ENCODE assay signal across 8 cellular contexts in genomic region chr16:31507929-31508705, GRCh38. TPM values are rescaled to one million over a fixed set of nuclear protein-coding genes. Genes with fewer than 3 reads are reported as not detected.
DNase-seq lines count a peak whose midpoint lies in the region; ATAC-seq, FAIRE-seq and TF ChIP-seq lines count a peak whose summit lies in the region.

TSS of gene RUSF1 (minus strand) at chr16:31508391. CDS start at chr16:31508373, 18 bp downstream.

- H3K4me1 Mint-ChIP-seq in central memory CD8-positive, alpha-beta T cell = peaks cover 42% of the 10 kb centered on the region

- DNase-seq in AG08395 (ENCODE audit: low spot score) (peak; percentile 89), NCI-H2227 (lab: John Stamatoyannopoulos, UW; ENCODE audit: unreplicated experiment) (peak; percentile 94), kidney (peak; percentile 97)
- DNase-seq in central memory CD8-positive, alpha-beta T cell (ENCODE audit: low spot score in 2 of 2) = peak; percentile 57 to 59
- DNase-seq in stimulated activated CD4-positive, alpha-beta T cell treated with anti-CD3 and anti-CD28 coated beads, Interleukin-15, amount 100 ng/mL, for 1 hour (ENCODE audit: low read depth in 1 of 2, low spot score in 1 of 2) = peak; percentile 62 to 74

- ATAC-seq in GM18870 (IDR thresholded peaks at IDR 0.05; ENCODE audit: unreplicated experiment) = peak; percentile 62
- peak; percentile 92 for ATAC-seq in HG03108 (IDR thresholded peaks at IDR 0.05; ENCODE audit: unreplicated experiment)
- peak; percentile 88 for ATAC-seq in activated CD4-positive, CD25-positive, alpha-beta regulatory T cell treated with anti-CD3 and anti-CD28 coated beads, Interleukin-2, amount 50 U/mL, for 24 hours
- ATAC-seq in central memory CD8-positive, alpha-beta T cell (replicated peaks; ENCODE audit: extremely low read depth, poor library complexity, severe bottlenecking) = peak; percentile 83

- H3K4me3 ChIP-seq in kidney (ENCODE audit: low read length in 2 of 2) = peak within 1 kb of the TSS; percentile 89 to 98

- peak within 1 kb of the TSS; percentile 95 for H3K9ac ChIP-seq in kidney (ENCODE audit: low read length in 2 of 2)

- TF ChIP-seq CTCF in kidney (IDR thresholded peaks at IDR 0.05; ENCODE audit: borderline replicate concordance, extremely low read depth, insufficient read depth) = no peak

- H3K27ac Mint-ChIP-seq in central memory CD8-positive, alpha-beta T cell (ENCODE audit: low read depth) = peak within 1 kb of the TSS; percentile 93

- peak within 1 kb of the TSS; percentile 92 to 94 for H3K27ac ChIP-seq in kidney (ENCODE audit: low read depth in 2 of 2, low read length in 2 of 2)

- H3K4me1 ChIP-seq in kidney (ENCODE audit: control insufficient read depth in 1 of 2, insufficient read depth in 1 of 2, low read depth in 1 of 2, low read length in 2 of 2) = peaks cover 6 to 13% of the 10 kb centered on the region in 2 donors

- peaks cover 9% of the 10 kb centered on the region for H3K36me3 Mint-ChIP-seq in central memory CD8-positive, alpha-beta T cell (ENCODE audit: insufficient read depth)

- no peaks in the 10 kb centered on the region for H3K27me3 Mint-ChIP-seq in central memory CD8-positive, alpha-beta T cell

- intact Hi-C loops in kidney (cut with DNase I) = no loop called here

- H3K9me3 Mint-ChIP-seq in central memory CD8-positive, alpha-beta T cell = no peaks in the 10 kb centered on the region

- H3K36me3 ChIP-seq in kidney (ENCODE audit: control insufficient read depth in 1 of 2, insufficient read depth in 2 of 2, low read length in 2 of 2) = peaks cover 3 to 4% of the 10 kb centered on the region in 2 donors

- no peaks in the 10 kb centered on the region for H3K9me3 ChIP-seq in kidney (ENCODE audit: control insufficient read depth in 1 of 2, low read length in 2 of 2)

- peak within 1 kb of the TSS; percentile 85 for H3K4me3 Mint-ChIP-seq in central memory CD8-positive, alpha-beta T cell

- FAIRE-seq in kidney (lab: Jason Lieb, UNC) = no peak

RNA-seq across cellular contexts. Expression of gene RUSF1, which starts in this region (rescaled TPM):
- 69.2 TPM for total RNA-seq in kidney
- 51.8 TPM for polyA plus RNA-seq in kidney (ENCODE audit: insufficient read depth, low read depth, low replicate concordance)

Comparison
In these comparisons a context has a peak if more than half of its experiments do, and no peak if none do; other contexts are left out.
1. Peak in every context shown above with its lines: DNase-seq, ATAC-seq, H3K4me3 ChIP-seq and H3K27ac ChIP-seq.